19 cellular contexts compared by ENCODE assay signal in genomic region chr5:132396589-132397001, GRCh38. TPM values are rescaled to one million over a fixed set of nuclear protein-coding genes. Genes with fewer than 3 reads are reported as not detected.
DNase-seq lines count a peak whose midpoint lies in the region; ATAC-seq and TF ChIP-seq lines count a peak whose summit lies in the region.
"Had no signal": no experiment of that assay in that cellular context is flagged by ENCODE, and none has a peak within 500 bp of the region (broad histone marks: within the 10 kb centered on the region; RNA-seq: fewer than 3 reads in every experiment).

No MANE protein-coding gene starts in this region.

- H3K27me3 ChIP-seq in H7 (ENCODE audit: control insufficient read depth, insufficient read depth, low read length): no peaks in the 10 kb centered on the region
- H3K27me3 ChIP-seq: BE2C had no signal

- no peak overlapping the region for H3K27ac Mint-ChIP-seq in T-helper 2 cell treated with Interferon-gamma antibody and Interleukin-4, amounts not matched to agents 5 μg/mL and 100 μg/mL, for 36 hours
- H3K27ac Mint-ChIP-seq in activated CD8-positive, alpha-beta T cell treated with anti-CD3 and anti-CD28 coated beads for 36 hours: peak overlapping the region; percentile 26
- H3K27ac Mint-ChIP-seq in mesothelial cell of epicardium: peak overlapping the region; percentile 20
- H3K27ac Mint-ChIP-seq: activated T-helper 1 cell treated with anti-CD3 and anti-CD28 coated beads, Interleukin-12 subunit alpha, Interleukin-12 subunit beta, Interleukin-2, Interleukin-4 antibody, amounts not matched to agents 30 ng/mL and 10 ng/mL and 1 ng/mL, durations not matched to agents 14 hours and 24 hours and 36 hours had no signal

- peaks cover 8% of the 10 kb centered on the region for H3K36me3 Mint-ChIP-seq in T-helper 2 cell treated with Interferon-gamma antibody and Interleukin-4, amounts not matched to agents 5 μg/mL and 100 μg/mL, for 36 hours (ENCODE audit: low read depth)
- peaks cover 7% of the 10 kb centered on the region for H3K36me3 Mint-ChIP-seq in activated CD8-positive, alpha-beta T cell treated with anti-CD3 and anti-CD28 coated beads for 36 hours (ENCODE audit: low read depth)
- peaks cover 26% of the 10 kb centered on the region for H3K36me3 Mint-ChIP-seq in mesothelial cell of epicardium

- peak; percentile 55 for ATAC-seq in activated CD8-positive, alpha-beta T cell treated with anti-CD3 and anti-CD28 coated beads for 36 hours
- ATAC-seq in GM18873 (IDR thresholded peaks at IDR 0.05; ENCODE audit: low FRiP score, unreplicated experiment): no peak
- ATAC-seq: esophagus mucosa had no signal

- POLR2A ChIA-PET in activated CD8-positive, alpha-beta T cell treated with anti-CD3 and anti-CD28 coated beads for 36 hours (lab: Charles Lee): interaction anchor here (1.0 to 6.1 kb wide), 9 partner anchors 8 to 103 kb away, joined by 3 to 49 read pairs (median 4); partner anchors contain the start of genes IRF1 and SLC22A4

- DNase-seq in T-helper 2 cell treated with Interferon-gamma antibody and Interleukin-4, amounts not matched to agents 5 μg/mL and 100 μg/mL, for 36 hours (ENCODE audit: low spot score): no peak
- DNase-seq in T-helper 2 cell: no peak
- DNase-seq in Daoy (ENCODE audit: low read depth): peak; percentile 46
- no peak for DNase-seq in activated CD8-positive, alpha-beta T cell treated with anti-CD3 and anti-CD28 coated beads for 36 hours
- no peak for DNase-seq in mesothelial cell of epicardium (ENCODE audit: low spot score in 2 of 2, unreplicated experiment in 2 of 2)
- DNase-seq in H7: no peak
- no peak for DNase-seq in caudate nucleus (lab: John Stamatoyannopoulos, UW)
- DNase-seq: activated CD4-positive, alpha-beta T cell treated with anti-CD3 and anti-CD28 coated beads, Interleukin-2, amount 50 U/mL, for 1 hour; BE2C; central memory CD4-positive, alpha-beta T cell; DMS 273 treated with DMSO at 0.1 percent for 48 hours; KG1; NCI-H1092; NCI-H2029 treated with DMSO at 0.1 percent for 48 hours; NCI-H510A treated with DMSO at 0.1 percent for 48 hours; stimulated activated CD4-positive, alpha-beta T cell treated with anti-CD3 and anti-CD28 coated beads, Interleukin-4, amount 100 ng/mL, for 24 hours had no signal

- H3K36me3 ChIP-seq in H7 (replicated peaks; ENCODE audit: control insufficient read depth, insufficient read depth, low read length): no peaks in the 10 kb centered on the region; the same call in 1 of the 2 replicates
- H3K36me3 ChIP-seq: BE2C had no signal

- no peak for TF ChIP-seq CTCF in activated CD8-positive, alpha-beta T cell treated with anti-CD3 and anti-CD28 coated beads for 36 hours (IDR thresholded peaks at IDR 0.05)
- TF ChIP-seq CTCF in mesothelial cell of epicardium (IDR thresholded peaks at IDR 0.05; ENCODE audit: unreplicated experiment): no peak

- H3K27me3 Mint-ChIP-seq in T-helper 2 cell treated with Interferon-gamma antibody and Interleukin-4, amounts not matched to agents 5 μg/mL and 100 μg/mL, for 36 hours (ENCODE audit: low read depth): peaks cover 22% of the 10 kb centered on the region
- H3K27me3 Mint-ChIP-seq in activated CD8-positive, alpha-beta T cell treated with anti-CD3 and anti-CD28 coated beads for 36 hours: no peaks in the 10 kb centered on the region
- H3K27me3 Mint-ChIP-seq in mesothelial cell of epicardium (ENCODE audit: low read depth): no peaks in the 10 kb centered on the region

- CTCF ChIA-PET in activated CD8-positive, alpha-beta T cell treated with anti-CD3 and anti-CD28 coated beads for 36 hours (lab: Charles Lee): interaction anchor here (0.7 to 1.9 kb wide), 3 partner anchors 104 to 423 kb away, joined by 3 to 5 read pairs (median 3); no protein-coding TSS in a partner anchor

- peaks cover 36% of the 10 kb centered on the region for H3K4me1 Mint-ChIP-seq in T-helper 2 cell treated with Interferon-gamma antibody and Interleukin-4, amounts not matched to agents 5 μg/mL and 100 μg/mL, for 36 hours (ENCODE audit: low read depth)
- peaks cover 59% of the 10 kb centered on the region for H3K4me1 Mint-ChIP-seq in activated CD8-positive, alpha-beta T cell treated with anti-CD3 and anti-CD28 coated beads for 36 hours (ENCODE audit: low read depth)
- H3K4me1 Mint-ChIP-seq in mesothelial cell of epicardium: peaks cover 15% of the 10 kb centered on the region

- H3K27ac ChIP-seq in caudate nucleus (ENCODE audit: low read depth, low read length): no peak overlapping the region

- no peaks in the 10 kb centered on the region for H3K9me3 Mint-ChIP-seq in T-helper 2 cell treated with Interferon-gamma antibody and Interleukin-4, amounts not matched to agents 5 μg/mL and 100 μg/mL, for 36 hours
- H3K9me3 Mint-ChIP-seq in activated CD8-positive, alpha-beta T cell treated with anti-CD3 and anti-CD28 coated beads for 36 hours: peaks cover 2% of the 10 kb centered on the region
- peaks cover 19% of the 10 kb centered on the region for H3K9me3 Mint-ChIP-seq in mesothelial cell of epicardium
- H3K9me3 Mint-ChIP-seq: activated T-helper 1 cell treated with anti-CD3 and anti-CD28 coated beads, Interleukin-12 subunit alpha, Interleukin-12 subunit beta, Interleukin-2, Interleukin-4 antibody, amounts not matched to agents 30 ng/mL and 10 ng/mL and 1 ng/mL, durations not matched to agents 14 hours and 24 hours and 36 hours had no signal

- intact Hi-C loops in activated CD8-positive, alpha-beta T cell treated with anti-CD3 and anti-CD28 coated beads for 36 hours (cut with micrococcal nuclease): no loop called here

- no peak overlapping the region for H3K4me3 ChIP-seq in H7 (ENCODE audit: insufficient read depth, low read depth, low read length)

- H3K4me3 Mint-ChIP-seq in T-helper 2 cell treated with Interferon-gamma antibody and Interleukin-4, amounts not matched to agents 5 μg/mL and 100 μg/mL, for 36 hours: peak overlapping the region; percentile 9
- H3K4me3 Mint-ChIP-seq in activated CD8-positive, alpha-beta T cell treated with anti-CD3 and anti-CD28 coated beads for 36 hours: no peak overlapping the region
- H3K4me3 Mint-ChIP-seq in mesothelial cell of epicardium: no peak overlapping the region
- H3K4me3 Mint-ChIP-seq: activated T-helper 1 cell treated with anti-CD3 and anti-CD28 coated beads, Interleukin-12 subunit alpha, Interleukin-12 subunit beta, Interleukin-2, Interleukin-4 antibody, amounts not matched to agents 30 ng/mL and 10 ng/mL and 1 ng/mL, durations not matched to agents 14 hours and 24 hours and 36 hours had no signal

RNA-seq across cellular contexts. Expression of gene SLC22A5, which starts 27.1 kb away (rescaled TPM):
- 6.9 and 7.1 TPM in 2 replicates for total RNA-seq in Daoy (2014; rRNA removed; shearing (Covaris generic))
- total RNA-seq in activated CD8-positive, alpha-beta T cell treated with anti-CD3 and anti-CD28 coated beads for 36 hours: 1 to 10 TPM; 4.0 to 4.1 TPM
- total RNA-seq in mesothelial cell of epicardium: 27.7 to 31.1 TPM (median 30.8 TPM) in 3 replicates
- 0.76 and 1.6 TPM in 2 replicates for total RNA-seq in H7 (2014; rRNA removed; shearing (Covaris generic))
